Comparison of ENCODE assay signal across 30 cellular contexts in genomic region chr2:10981461-10981860, GRCh38.
"Had no signal": no experiment of that assay in that cellular context is flagged by ENCODE, and none has a peak within 500 bp of the region (broad histone marks: within the 10 kb centered on the region; RNA-seq: fewer than 3 reads in every experiment).

No MANE protein-coding gene starts in this region.

- H3K9me3 ChIP-seq: adrenal gland, body of pancreas, breast epithelium had no signal

- H3K4me1 ChIP-seq: adrenal gland, breast epithelium had no signal

- ATAC-seq: activated CD8-positive, alpha-beta T cell treated with anti-CD3 and anti-CD28 coated beads for 36 hours; activated naive CD4-positive, alpha-beta T cell treated with anti-CD3 and anti-CD28 coated beads, Interleukin-2, amount 50 U/mL, for 72 hours; activated T-cell treated with anti-CD3 and anti-CD28 coated beads, Interleukin-2, amount 50 U/mL, for 4 hours; activated T-cell treated with anti-CD3 and anti-CD28 coated beads, Interleukin-2, amount 50 U/mL, for 72 hours; activated T-helper 17 cell treated with anti-CD3 and anti-CD28 coated beads, Interleukin-2, amount 50 U/mL, for 72 hours had no signal

- H3K36me3 ChIP-seq: adrenal gland, brain microvascular endothelial cell, breast epithelium had no signal

- H3K27ac ChIP-seq: adrenal gland, body of pancreas, brain microvascular endothelial cell, breast epithelium, VCaP had no signal

- DNase-seq: activated B cell treated with CpG ODN at 0.5 μM for 24 hours; activated CD4-positive, alpha-beta memory T cell treated with anti-CD3 and anti-CD28 coated beads for 36 hours; activated CD4-positive, alpha-beta T cell treated with anti-CD3 and anti-CD28 coated beads for 4 hours; activated CD4-positive, alpha-beta T cell treated with anti-CD3 and anti-CD28 coated beads, Interleukin-2, amount 10 ng/mL, durations not matched to agents 24 days and 14 days; activated CD4-positive, alpha-beta T cell treated with anti-CD3 and anti-CD28 coated beads, Interleukin-2, amount 50 U/mL, for 1 hour; activated CD4-positive, alpha-beta T cell treated with anti-CD3 and anti-CD28 coated beads, Interleukin-2, amount 50 U/mL, for 4 hours; activated CD8-positive, alpha-beta memory T cell treated with anti-CD3 and anti-CD28 coated beads, Interleukin-2, amount 50 U/mL, for 4 hours; activated CD8-positive, alpha-beta T cell treated with anti-CD3 and anti-CD28 coated beads for 36 hours; activated gamma-delta T cell treated with Interleukin-2 at 50 U/mL for 16 hours; activated naive CD4-positive, alpha-beta T cell; activated naive CD4-positive, alpha-beta T cell treated with anti-CD3 and anti-CD28 coated beads for 36 hours; activated naive CD4-positive, alpha-beta T cell treated with anti-CD3 and anti-CD28 coated beads, Interleukin-2, amount 50 U/mL, for 16 hours; activated naive CD8-positive, alpha-beta T cell treated with anti-CD3 and anti-CD28 coated beads for 36 hours; activated T-cell treated with anti-CD3 and anti-CD28 coated beads for 4 hours; activated T-cell treated with anti-CD3 and anti-CD28 coated beads, Interleukin-2, amount 50 U/mL, for 1 hour; activated T-cell treated with anti-CD3 and anti-CD28 coated beads, Interleukin-2, amount 50 U/mL, for 4 hours; activated T-cell treated with anti-CD3 and anti-CD28 coated beads, Interleukin-2, amount 50 U/mL, for 72 hours; amniotic stem cell; brain microvascular endothelial cell; cerebellar nuclear complex; SW 1271; T-helper 1 cell; T-helper 2 cell; T-helper 9 cell had no signal

- H3K27me3 ChIP-seq: adrenal gland, body of pancreas, brain microvascular endothelial cell, breast epithelium had no signal

- H3K4me3 ChIP-seq: adrenal gland, body of pancreas, breast epithelium had no signal
